ENCODE assay signal across 18 cellular contexts in genomic region chr13:82962422-82962821, GRCh38.
A peak's percentile ranks its signal among the peaks of the same experiment; 100 is the strongest.
DNase-seq lines count a peak whose midpoint lies in the region; ATAC-seq and TF ChIP-seq lines count a peak whose summit lies in the region.
"Had no signal": no experiment of that assay in that cellular context is flagged by ENCODE, and none has a peak within 500 bp of the region (broad histone marks: within the 10 kb centered on the region; RNA-seq: fewer than 3 reads in every experiment).

No MANE protein-coding gene starts in this region.

- H3K27ac ChIP-seq in MM.1S (ENCODE audit: low read length) (no peak overlapping the region), prostate gland (no peak overlapping the region), thyroid gland (no peak overlapping the region)
- H3K27ac ChIP-seq: SJSA1 had no signal

- intact Hi-C loops in prostate gland (cut with DNase I) (no loop called here), thyroid gland (cut with DNase I) (no loop called here)

- no peaks in the 10 kb centered on the region for H3K9me2 ChIP-seq in MM.1S (replicated peaks; ENCODE audit: insufficient read depth, low read length)

- H3K9me3 ChIP-seq in MM.1S (replicated peaks; ENCODE audit: insufficient read depth, low read length) (no peaks in the 10 kb centered on the region), prostate gland (no peaks in the 10 kb centered on the region), thyroid gland (no peaks in the 10 kb centered on the region)
- H3K9me3 ChIP-seq: SJSA1 had no signal

- H3F3A ChIP-seq in MM.1S (ENCODE audit: insufficient read depth, low read length): no peaks in the 10 kb centered on the region

- ATAC-seq in HG03460 (IDR thresholded peaks at IDR 0.05; ENCODE audit: unreplicated experiment): no peak

- no peaks in the 10 kb centered on the region for H3K79me2 ChIP-seq in MM.1S (ENCODE audit: low read length)

- H3K4me3 ChIP-seq in MM.1S (ENCODE audit: low read length) (no peak overlapping the region), fibroblast of the aortic adventitia (ENCODE audit: low read depth, low read length) (no peak overlapping the region), prostate gland (no peak overlapping the region), thyroid gland (replicated peaks in 1 of 3) (no peak overlapping the region)
- H3K4me3 ChIP-seq: SJSA1 had no signal

- no peaks in the 10 kb centered on the region for H3K36me3 Mint-ChIP-seq in type B pancreatic cell
- H3K36me3 Mint-ChIP-seq: CD4-positive, CD25-positive, alpha-beta regulatory T cell had no signal

- H3K27me3 ChIP-seq in MM.1S (replicated peaks; ENCODE audit: insufficient read depth, low read length): no peaks in the 10 kb centered on the region
- no peaks in the 10 kb centered on the region for H3K27me3 ChIP-seq in prostate gland (replicated peaks; ENCODE audit: insufficient read depth)
- no peaks in the 10 kb centered on the region for H3K27me3 ChIP-seq in thyroid gland
- H3K27me3 ChIP-seq: SJSA1 had no signal

- H3K27ac Mint-ChIP-seq in type B pancreatic cell: peak overlapping the region; percentile 30
- H3K27ac Mint-ChIP-seq: B cell; CD4-positive, CD25-positive, alpha-beta regulatory T cell had no signal

- no peaks in the 10 kb centered on the region for H3K9me3 Mint-ChIP-seq in type B pancreatic cell

- H3K36me3 ChIP-seq in MM.1S (replicated peaks; ENCODE audit: insufficient read depth, low read length): no peaks in the 10 kb centered on the region
- no peaks in the 10 kb centered on the region for H3K36me3 ChIP-seq in prostate gland
- no peaks in the 10 kb centered on the region for H3K36me3 ChIP-seq in thyroid gland
- H3K36me3 ChIP-seq: SJSA1 had no signal

- no peak overlapping the region for H3K4me3 Mint-ChIP-seq in type B pancreatic cell
- H3K4me3 Mint-ChIP-seq: B cell; CD4-positive, CD25-positive, alpha-beta regulatory T cell had no signal

- no peak for TF ChIP-seq POLR2A in prostate gland (IDR thresholded peaks at IDR 0.05)
- TF ChIP-seq POLR2A in thyroid gland (IDR thresholded peaks at IDR 0.05): no peak

- DNase-seq in MM.1S (no peak), amniotic epithelial cell (ENCODE audit: low read depth) (peak; percentile 40), fibroblast of the aortic adventitia (ENCODE audit: low read depth) (peak; percentile 6), type B pancreatic cell (ENCODE audit: extremely low spot score, unreplicated experiment) (no peak), prostate gland (ENCODE audit: low spot score) (no peak), thyroid gland (no peak), GOT3 (lab: John Stamatoyannopoulos, UW) (no peak)
- DNase-seq: Calu3; CD4-positive, CD25-positive, alpha-beta regulatory T cell; H7; Kasumi-1; NCI-H1105 treated with DMSO at 0.1 percent for 48 hours; NCI-H1694 treated with DMSO at 0.1 percent for 48 hours; NCI-H526 treated with DMSO at 0.1 percent for 48 hours; NK-92 treated with Interleukin-12 subunit alpha and Interleukin-12 subunit beta, amount 100 ng/mL, for 24 hours had no signal

- no peaks in the 10 kb centered on the region for H3K4me1 ChIP-seq in MM.1S (ENCODE audit: low read length)
- peaks cover 2% of the 10 kb centered on the region for H3K4me1 ChIP-seq in prostate gland (replicated peaks)
- no peaks in the 10 kb centered on the region for H3K4me1 ChIP-seq in thyroid gland

- no peak overlapping the region for H3K9ac ChIP-seq in MM.1S (ENCODE audit: low read length)

- 51% methylated on average over 3 of the region's 3 CpGs for WGBS in prostate gland
- WGBS in thyroid gland, 2 donors: 41 to 46% methylated on average over 3 of the region's 3 CpGs

- peaks cover 6% of the 10 kb centered on the region for H3K4me1 Mint-ChIP-seq in type B pancreatic cell (ENCODE audit: unreplicated experiment)
- H3K4me1 Mint-ChIP-seq: B cell; CD4-positive, CD25-positive, alpha-beta regulatory T cell had no signal

- TF ChIP-seq CTCF in MM.1S (IDR thresholded peaks at IDR 0.05; ENCODE audit: low read length) (no peak), fibroblast of the aortic adventitia (IDR thresholded peaks at IDR 0.05; ENCODE audit: insufficient read depth, low read length) (no peak), type B pancreatic cell (conservative IDR thresholded peaks at IDR 0.05) (no peak), prostate gland (IDR thresholded peaks at IDR 0.05) (no peak), thyroid gland (IDR thresholded peaks at IDR 0.05) (no peak)

- H4K20me1 ChIP-seq in MM.1S (ENCODE audit: insufficient read depth, low read length): no peaks in the 10 kb centered on the region

- H3K4me2 ChIP-seq in MM.1S (ENCODE audit: low read depth, low read length): no peak overlapping the region

- no peaks in the 10 kb centered on the region for H3K27me3 Mint-ChIP-seq in type B pancreatic cell
- H3K27me3 Mint-ChIP-seq: B cell had no signal

- 0 out of 2 replicates have a peak overlapping the region, but pooled peaks have one; percentile 1 for H2AFZ ChIP-seq in MM.1S (ENCODE audit: low read length)

Comparison
In these comparisons a context has a peak if more than half of its experiments do, and no peak if none do; other contexts are left out.
1. DNase-seq: peak in amniotic epithelial cell (single experiment) and fibroblast of the aortic adventitia (single experiment); none in MM.1S (single experiment), type B pancreatic cell (single experiment), prostate gland (single experiment), thyroid gland (0 of 2) and GOT3 (single experiment).